ENCODE assay signal across 1 cellular context in genomic region chr12:95473947-95474817, GRCh38.
TF ChIP-seq lines count a peak whose summit lies in the region.

Gene METAP2, plus strand, starts transcription at chr12:95474152. Its CDS starts 28 bp downstream, at chr12:95474180.

TF ChIP-seq in HepG2, 621 proteins besides CTCF, POLR2A, EP300 and RAD21 (continued from another document and continues in another):
- TF ChIP-seq HOXA7 (CRISPR knock-in tag; IDR thresholded peaks at IDR 0.05) = no peak
- TF ChIP-seq ZBED4 (CRISPR knock-in tag; IDR thresholded peaks at IDR 0.05; ENCODE audit: borderline replicate concordance) = peak; percentile 67; the same call in 1 of the 2 replicates
- TF ChIP-seq GABPB1 (CRISPR knock-in tag; IDR thresholded peaks at IDR 0.05) = peak; percentile 100
- TF ChIP-seq KMT2B (CRISPR knock-in tag; IDR thresholded peaks at IDR 0.05) = peak; percentile 98
- TF ChIP-seq ZC3H13 (CRISPR knock-in tag; IDR thresholded peaks at IDR 0.05) = peak; percentile 76; the same call in 1 of the 2 replicates
- 0 out of 2 replicates have a peak, but pooled peaks have one; percentile 12 for TF ChIP-seq BHLHE40 (IDR thresholded peaks at IDR 0.05; ENCODE audit: low read length)
- TF ChIP-seq SIX4 (CRISPR knock-in tag; IDR thresholded peaks at IDR 0.05) = peak; percentile 32; the same call in 1 of the 2 replicates
- TF ChIP-seq MZF1 (CRISPR knock-in tag; IDR thresholded peaks at IDR 0.05; ENCODE audit: borderline replicate concordance) = no peak
- 0 out of 2 replicates have a peak, but pooled peaks have one; percentile 46 for TF ChIP-seq ZNF256 (CRISPR knock-in tag; conservative IDR thresholded peaks at IDR 0.05)
- peak; percentile 86 to 93 for TF ChIP-seq HMGXB4 (CRISPR knock-in tag; IDR thresholded peaks at IDR 0.05; ENCODE audit: borderline replicate concordance in 1 of 2, low read depth in 1 of 2)
- peak; percentile 52; the same call in 1 of the 2 replicates for TF ChIP-seq CREM (IDR thresholded peaks at IDR 0.05)
- TF ChIP-seq CREM (CRISPR knock-in tag; IDR thresholded peaks at IDR 0.05) = no peak
- peak; percentile 81; the same call in 1 of the 2 replicates for TF ChIP-seq ZBTB2 (CRISPR knock-in tag; IDR thresholded peaks at IDR 0.05; ENCODE audit: low read depth)
- TF ChIP-seq ZNF280B (CRISPR knock-in tag; IDR thresholded peaks at IDR 0.05; ENCODE audit: borderline replicate concordance) = peak; percentile 97
- 0 out of 2 replicates have a peak, but pooled peaks have one; percentile 38 for TF ChIP-seq ZNF556 (CRISPR knock-in tag; IDR thresholded peaks at IDR 0.05; ENCODE audit: borderline replicate concordance)
- TF ChIP-seq HBP1 (CRISPR knock-in tag; IDR thresholded peaks at IDR 0.05; ENCODE audit: low read depth) = peak; percentile 94; the same call in 1 of the 2 replicates
- TF ChIP-seq ZSCAN21 (CRISPR knock-in tag; IDR thresholded peaks at IDR 0.05; ENCODE audit: borderline replicate concordance) = peak; percentile 96
- TF ChIP-seq GATAD1 (CRISPR knock-in tag; IDR thresholded peaks at IDR 0.05) = peak; percentile 96
- no peak for TF ChIP-seq ZNF510 (CRISPR knock-in tag; IDR thresholded peaks at IDR 0.05; ENCODE audit: low read depth)
- 0 out of 2 replicates have a peak, but pooled peaks have one; percentile 31 for TF ChIP-seq MAZ (IDR thresholded peaks at IDR 0.05; ENCODE audit: borderline replicate concordance, low read depth, low read length)
- TF ChIP-seq MAZ (CRISPR knock-in tag; IDR thresholded peaks at IDR 0.05; ENCODE audit: low read depth) = no peak; the same call in 1 of the 2 replicates
- TF ChIP-seq ELF4 (CRISPR knock-in tag; IDR thresholded peaks at IDR 0.05; ENCODE audit: borderline replicate concordance) = no peak
- TF ChIP-seq PLRG1 (conservative IDR thresholded peaks at IDR 0.05) = no peak
- TF ChIP-seq MBD4 (IDR thresholded peaks at IDR 0.05; ENCODE audit: borderline replicate concordance, low read length) = no peak
- TF ChIP-seq DMAP1 (CRISPR knock-in tag; IDR thresholded peaks at IDR 0.05) = peak; percentile 92
- peak; percentile 71; the same call in 1 of the 2 replicates for TF ChIP-seq ZNF275 (CRISPR knock-in tag; IDR thresholded peaks at IDR 0.05; ENCODE audit: borderline replicate concordance)
- peak; percentile 22; the same call in 1 of the 2 replicates for TF ChIP-seq ZBTB3 (CRISPR knock-in tag; IDR thresholded peaks at IDR 0.05; ENCODE audit: borderline replicate concordance, low read depth)
- TF ChIP-seq SALL2 (CRISPR knock-in tag; IDR thresholded peaks at IDR 0.05) = peak; percentile 83
- TF ChIP-seq MTA1 (CRISPR knock-in tag; IDR thresholded peaks at IDR 0.05; ENCODE audit: borderline replicate concordance) = peak; percentile 41; the same call in 1 of the 2 replicates
- peak in 1 of 2 experiments; percentile 50; a peak in 1 of 4 replicates for TF ChIP-seq REST (IDR thresholded peaks at IDR 0.05; ENCODE audit: borderline replicate concordance in 1 of 2, low read depth in 1 of 2, low read length in 2 of 2)
- peak; percentile 96; the same call in 1 of the 2 replicates for TF ChIP-seq KDM2A (CRISPR knock-in tag; IDR thresholded peaks at IDR 0.05; ENCODE audit: borderline replicate concordance, low read depth)
- peak; percentile 88 for TF ChIP-seq ZGPAT (CRISPR knock-in tag; IDR thresholded peaks at IDR 0.05)
- peak; percentile 83; the same call in 1 of the 2 replicates for TF ChIP-seq ZNF329 (CRISPR knock-in tag; IDR thresholded peaks at IDR 0.05; ENCODE audit: low read depth)
- peak; percentile 92; the same call in 1 of the 2 replicates for TF ChIP-seq ZNF788 (CRISPR knock-in tag; IDR thresholded peaks at IDR 0.05; ENCODE audit: borderline replicate concordance)
- TF ChIP-seq MAFK (conservative IDR thresholded peaks at IDR 0.05 in 1 of 2, IDR thresholded peaks at IDR 0.05 in 1 of 2; ENCODE audit: low read length in 2 of 2) = no peak
- no peak for TF ChIP-seq ZNF775 (CRISPR knock-in tag; IDR thresholded peaks at IDR 0.05; ENCODE audit: borderline replicate concordance)
- peak; percentile 57; the same call in 1 of the 2 replicates for TF ChIP-seq ZNF772 (CRISPR knock-in tag; IDR thresholded peaks at IDR 0.05)
- TF ChIP-seq ZKSCAN8 (CRISPR knock-in tag; IDR thresholded peaks at IDR 0.05; ENCODE audit: borderline replicate concordance) = peak; percentile 57; the same call in 1 of the 2 replicates
- TF ChIP-seq ZNF138 (CRISPR knock-in tag; IDR thresholded peaks at IDR 0.05; ENCODE audit: low read depth) = peak; percentile 62; the same call in 1 of the 2 replicates
- no peak for TF ChIP-seq CREB1 (IDR thresholded peaks at IDR 0.05)
- no peak for TF ChIP-seq CREB1 (CRISPR knock-in tag; IDR thresholded peaks at IDR 0.05)
- 0 out of 2 replicates have a peak, but pooled peaks have one; percentile 44 for TF ChIP-seq POLR2AphosphoS2 (IDR thresholded peaks at IDR 0.05; ENCODE audit: low read depth, low read length)
- peak; percentile 98 for TF ChIP-seq ZFP91 (CRISPR knock-in tag; IDR thresholded peaks at IDR 0.05; ENCODE audit: borderline replicate concordance)
- peak; percentile 98 for TF ChIP-seq SPEN (CRISPR knock-in tag; IDR thresholded peaks at IDR 0.05; ENCODE audit: low read depth)
